Comparison of ENCODE assay signal across 19 cellular contexts in the genomic region with DNA sequence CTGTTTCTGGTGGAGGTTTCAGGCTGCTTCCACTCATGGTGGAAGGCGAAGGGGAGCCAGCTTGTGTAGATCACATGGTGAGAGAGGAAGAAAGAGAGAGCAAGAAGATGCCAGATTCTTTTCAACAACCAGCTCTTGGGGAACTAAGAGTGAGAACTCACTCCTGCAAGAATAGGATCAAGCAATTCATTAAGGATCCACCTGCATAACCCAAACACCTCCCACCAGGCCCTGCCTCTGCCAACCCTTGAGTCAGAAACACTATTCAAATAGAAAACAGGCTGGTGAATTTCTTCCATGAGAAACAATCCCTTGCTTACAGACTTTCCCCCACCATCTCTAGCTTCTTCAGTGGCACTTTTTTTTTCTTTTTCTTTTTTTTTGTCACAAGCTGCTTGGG.
DNase-seq lines count a peak whose midpoint lies in the region; ATAC-seq and TF ChIP-seq lines count a peak whose summit lies in the region.
"Had no signal": no experiment of that assay in that cellular context is flagged by ENCODE, and none has a peak within 500 bp of the region (broad histone marks: within the 10 kb centered on the region; RNA-seq: fewer than 3 reads in every experiment).

No MANE protein-coding gene starts in this region.

- ATAC-seq in left cardiac atrium: no peak
- ATAC-seq in GM19035 (IDR thresholded peaks at IDR 0.05; ENCODE audit: unreplicated experiment): no peak
- ATAC-seq: HCT116 had no signal

- no peak overlapping the region for H3K4me3 Mint-ChIP-seq in brain

- WGBS in HUES64: 91% methylated on average over 1 of the region's 1 CpG
- WGBS in mesodermal cell (ENCODE audit: insufficient coverage in 2 of 2), 2 experiments: no CpG with 5 or more reads among the region's 1 CpG

- H3K27me3 ChIP-seq in HUES64 (ENCODE audit: insufficient read depth, low read length): no peaks in the 10 kb centered on the region
- H3K27me3 ChIP-seq in H7 (ENCODE audit: control insufficient read depth, insufficient read depth, low read length): no peaks in the 10 kb centered on the region

- peaks cover 0 to 3% (median 0%) of the 10 kb centered on the region in 5 experiments for H3K9me3 Mint-ChIP-seq in brain

- H3K27ac Mint-ChIP-seq in brain: peak overlapping the region in 4 of 5 experiments; percentile 73 to 80 (median 75)

- H3K9ac ChIP-seq in HUES64 (ENCODE audit: low read depth, low read length): peak overlapping the region; percentile 38; the same call in 1 of the 2 replicates

- no peaks in the 10 kb centered on the region for H3K27me3 Mint-ChIP-seq in brain

- H3K4me1 Mint-ChIP-seq in brain: peaks cover 20% of the 10 kb centered on the region

- H3K27ac ChIP-seq in HUES64 (ENCODE audit: low read depth, low read length): peak overlapping the region; percentile 97
- peak overlapping the region; percentile 44 for H3K27ac ChIP-seq in mesodermal cell (ENCODE audit: low read depth, low read length, severe bottlenecking)
- H3K27ac ChIP-seq: C4-2B had no signal

- H3K36me3 ChIP-seq in HUES64 (ENCODE audit: insufficient read depth, low read length) (no peaks in the 10 kb centered on the region), mesodermal cell (ENCODE audit: control insufficient read depth, insufficient read depth, low read length) (no peaks in the 10 kb centered on the region), H7 (replicated peaks; ENCODE audit: control insufficient read depth, insufficient read depth, low read length) (no peaks in the 10 kb centered on the region)

- no peak for DNase-seq in H7
- no peak for DNase-seq in left cardiac atrium
- DNase-seq in NCI-H345 treated with DMSO at 0.1 percent for 48 hours (lab: John Stamatoyannopoulos, UW; ENCODE audit: unreplicated experiment): no peak
- DNase-seq: AML-193, DMS 273 treated with DMSO at 0.1 percent for 48 hours, DND-41, KBM-7, NCI-H1105 treated with DMSO at 0.1 percent for 48 hours, NCI-H1694, NCI-H2107, NCI-H510A treated with DMSO at 0.1 percent for 48 hours, NCI-H82, RPMI8226 had no signal

- no peaks in the 10 kb centered on the region for H3K36me3 Mint-ChIP-seq in brain

- intact Hi-C loops in left cardiac atrium (cut with DNase I): loop anchor here in 1 of 2 donors (5.0 kb wide), 1 partner anchor 45 kb away; no protein-coding TSS in a partner anchor

- H3K9me3 ChIP-seq in HUES64 (ENCODE audit: insufficient read depth, low read depth, low read length): no peaks in the 10 kb centered on the region
- H3K9me3 ChIP-seq in mesodermal cell (ENCODE audit: control insufficient read depth, low read length): no peaks in the 10 kb centered on the region

- no peak overlapping the region for H3K4me3 ChIP-seq in HUES64 (ENCODE audit: low read length)
- H3K4me3 ChIP-seq in mesodermal cell (ENCODE audit: extremely low read depth, insufficient read depth, low read length, poor library complexity, severe bottlenecking): no peak overlapping the region
- H3K4me3 ChIP-seq in H7 (ENCODE audit: insufficient read depth, low read depth, low read length): no peak overlapping the region

- peaks cover 57% of the 10 kb centered on the region for H3K4me1 ChIP-seq in HUES64 (ENCODE audit: insufficient read depth, low read length)
- H3K4me1 ChIP-seq in mesodermal cell (ENCODE audit: control insufficient read depth, insufficient read depth, low read length, poor library complexity, severe bottlenecking): peaks cover 15% of the 10 kb centered on the region

- no peak for TF ChIP-seq CTCF in brain (conservative IDR thresholded peaks at IDR 0.05)
